Comparison of ENCODE assay signal across 1 cellular context in the genomic region with DNA sequence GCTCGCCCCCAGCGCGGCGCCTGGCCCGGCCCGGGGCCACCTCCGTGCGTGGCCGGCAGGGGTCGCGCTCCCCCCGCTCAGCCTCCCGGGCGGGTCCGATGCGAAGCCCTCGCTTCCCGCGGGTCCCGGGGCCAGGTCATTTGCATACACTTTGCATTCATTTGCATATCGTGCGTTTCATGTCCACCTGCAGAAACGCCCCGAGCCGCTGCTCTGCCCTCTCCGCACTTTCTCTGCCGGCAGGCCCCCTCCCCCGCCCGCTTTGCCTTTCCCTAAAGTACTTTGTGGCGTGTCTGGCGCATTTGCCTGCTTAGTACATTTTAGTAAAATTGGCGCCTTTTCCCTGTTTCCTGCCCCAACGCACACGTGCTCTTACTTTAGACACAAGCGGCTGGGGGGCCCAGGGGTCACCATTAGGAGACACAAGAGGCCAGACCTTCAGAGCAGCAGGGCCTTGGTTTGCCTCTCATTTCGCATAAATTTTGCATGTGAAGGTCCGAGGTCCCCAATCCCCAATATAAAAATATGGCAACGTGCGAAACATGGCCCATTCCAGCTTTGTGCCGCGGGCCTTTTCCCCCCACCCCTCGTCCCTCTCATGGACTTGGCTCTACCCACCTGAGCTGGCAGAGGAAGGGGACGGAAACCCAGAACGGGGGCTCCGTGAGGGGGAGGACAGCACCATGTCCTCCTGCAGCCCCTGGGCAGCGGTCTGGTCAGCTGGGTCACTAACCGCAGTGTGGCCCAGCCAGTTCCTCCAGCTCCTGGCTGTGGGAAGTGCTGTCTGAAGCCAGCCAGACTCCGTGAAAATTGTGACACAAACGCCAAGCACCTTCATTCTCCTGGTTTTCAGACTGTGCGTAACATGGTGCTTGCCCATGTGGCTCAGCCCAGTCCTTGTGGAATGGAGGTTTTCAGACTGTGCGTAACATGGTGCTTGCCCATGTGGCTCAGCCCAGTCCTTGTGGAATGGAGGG.
TF ChIP-seq lines count a peak whose summit lies in the region.

No MANE protein-coding gene starts in this region.

TF ChIP-seq in K562, 482 proteins besides CTCF, POLR2A, EP300 and RAD21 (continued from another document):
- TF ChIP-seq ZBTB11 (CRISPR knock-in tag; IDR thresholded peaks at IDR 0.05) (no peak), POLR2G (IDR thresholded peaks at IDR 0.05; ENCODE audit: low read depth, low read length) (peak; percentile 51; the same call in 1 of the 2 replicates), TBP (optimal IDR thresholded peaks at IDR 0.05; ENCODE audit: low read depth, low read length) (no peak), ZNF175 (CRISPR knock-in tag; IDR thresholded peaks at IDR 0.05; ENCODE audit: low read depth) (no peak), SAFB (IDR thresholded peaks at IDR 0.05; ENCODE audit: borderline replicate concordance, low read depth, low read length) (no peak), ZFPM2 (CRISPR knock-in tag; IDR thresholded peaks at IDR 0.05) (no peak)
- TF ChIP-seq, protein P1, sequence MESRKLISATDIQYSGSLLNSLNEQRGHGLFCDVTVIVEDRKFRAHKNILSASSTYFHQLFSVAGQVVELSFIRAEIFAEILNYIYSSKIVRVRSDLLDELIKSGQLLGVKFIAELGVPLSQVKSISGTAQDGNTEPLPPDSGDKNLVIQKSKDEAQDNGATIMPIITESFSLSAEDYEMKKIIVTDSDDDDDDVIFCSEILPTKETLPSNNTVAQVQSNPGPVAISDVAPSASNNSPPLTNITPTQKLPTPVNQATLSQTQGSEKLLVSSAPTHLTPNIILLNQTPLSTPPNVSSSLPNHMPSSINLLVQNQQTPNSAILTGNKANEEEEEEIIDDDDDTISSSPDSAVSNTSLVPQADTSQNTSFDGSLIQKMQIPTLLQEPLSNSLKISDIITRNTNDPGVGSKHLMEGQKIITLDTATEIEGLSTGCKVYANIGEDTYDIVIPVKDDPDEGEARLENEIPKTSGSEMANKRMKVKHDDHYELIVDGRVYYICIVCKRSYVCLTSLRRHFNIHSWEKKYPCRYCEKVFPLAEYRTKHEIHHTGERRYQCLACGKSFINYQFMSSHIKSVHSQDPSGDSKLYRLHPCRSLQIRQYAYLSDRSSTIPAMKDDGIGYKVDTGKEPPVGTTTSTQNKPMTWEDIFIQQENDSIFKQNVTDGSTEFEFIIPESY (CRISPR knock-in tag; IDR thresholded peaks at IDR 0.05), result peak; percentile 83
